ENCODE assay signal across 23 cellular contexts in genomic region chr4:102497986-102498385, GRCh38.
"Had no signal": no experiment of that assay in that cellular context is flagged by ENCODE, and none has a peak within 500 bp of the region (broad histone marks: within the 10 kb centered on the region; RNA-seq: fewer than 3 reads in every experiment).

No MANE protein-coding gene starts in this region.

- H3K36me3 Mint-ChIP-seq: memory B cell had no signal

- H3K27me3 Mint-ChIP-seq: activated CD4-positive, alpha-beta T cell treated with anti-CD3 and anti-CD28 coated beads, Interleukin-2, amount 10 ng/mL, durations not matched to agents 24 days and 14 days; activated naive CD4-positive, alpha-beta T cell treated with anti-CD3 and anti-CD28 coated beads, Interleukin-2, amount 10 ng/mL, durations not matched to agents 7 days and 5 days; activated naive CD8-positive, alpha-beta T cell treated with anti-CD3 and anti-CD28 coated beads, Interleukin-2, amount 50 U/mL, for 24 hours; memory B cell had no signal

- H3K36me3 ChIP-seq: spleen, thoracic aorta, upper lobe of right lung had no signal

- H3K4me3 Mint-ChIP-seq: activated CD4-positive, alpha-beta memory T cell treated with anti-CD3 and anti-CD28 coated beads, Interleukin-2, amount 10 ng/mL, durations not matched to agents 7 days and 5 days; activated CD4-positive, alpha-beta T cell treated with anti-CD3 and anti-CD28 coated beads, Interleukin-2, amount 10 ng/mL, durations not matched to agents 24 days and 14 days; activated naive CD4-positive, alpha-beta T cell treated with anti-CD3 and anti-CD28 coated beads, Interleukin-2, amount 10 ng/mL, durations not matched to agents 7 days and 5 days; activated naive CD8-positive, alpha-beta T cell treated with anti-CD3 and anti-CD28 coated beads, Interleukin-2, amount 50 U/mL, for 24 hours; dendritic cell treated with granulocyte-macrophage colony-stimulating factor and Interleukin-4, amounts not matched to agents 40 ng/mL and 50 ng/mL, for 4 days; memory B cell had no signal

- H3K9me3 ChIP-seq: body of pancreas, spleen, thoracic aorta, upper lobe of right lung had no signal

- H3K4me3 ChIP-seq: body of pancreas, hepatocyte, spleen, thoracic aorta, upper lobe of right lung had no signal

- H3K4me2 ChIP-seq: hepatocyte had no signal

- H3K27ac Mint-ChIP-seq: activated CD4-positive, alpha-beta memory T cell treated with anti-CD3 and anti-CD28 coated beads, Interleukin-2, amount 10 ng/mL, durations not matched to agents 7 days and 5 days; activated CD4-positive, alpha-beta T cell treated with anti-CD3 and anti-CD28 coated beads, Interleukin-2, amount 10 ng/mL, durations not matched to agents 24 days and 14 days; activated naive CD4-positive, alpha-beta T cell treated with anti-CD3 and anti-CD28 coated beads, Interleukin-2, amount 10 ng/mL, durations not matched to agents 7 days and 5 days; activated naive CD8-positive, alpha-beta T cell treated with anti-CD3 and anti-CD28 coated beads, Interleukin-2, amount 50 U/mL, for 24 hours had no signal

- DNase-seq: activated CD4-positive, alpha-beta memory T cell treated with anti-CD3 and anti-CD28 coated beads, Interleukin-2, amount 10 ng/mL, durations not matched to agents 7 days and 5 days; activated CD4-positive, alpha-beta T cell treated with anti-CD3 and anti-CD28 coated beads, Interleukin-2, amount 10 ng/mL, durations not matched to agents 24 days and 14 days; activated effector memory CD4-positive, alpha-beta T cell treated with anti-CD3 and anti-CD28 coated beads, Interleukin-2, amount 50 U/mL, for 16 hours; activated naive CD4-positive, alpha-beta T cell treated with anti-CD3 and anti-CD28 coated beads, Interleukin-2, amount 10 ng/mL, durations not matched to agents 7 days and 5 days; activated naive CD8-positive, alpha-beta T cell treated with anti-CD3 and anti-CD28 coated beads, Interleukin-2, amount 50 U/mL, for 24 hours; activated T-cell treated with anti-CD3 and anti-CD28 coated beads for 4 hours; body of pancreas; caudate nucleus; effector CD4-positive, alpha-beta T cell; erythroblast; foreskin melanocyte; occipital lobe; spleen; stimulated activated CD4-positive, alpha-beta T cell treated with anti-CD3 and anti-CD28 coated beads, Interleukin-4, amount 100 ng/mL, for 1 hour; stimulated activated naive CD4-positive, alpha-beta T cell treated with Interleukin-2 at 50 U/mL for 16 hours; T-helper 1 cell; T-helper 9 cell; upper lobe of right lung had no signal

- ATAC-seq: activated naive CD8-positive, alpha-beta T cell treated with anti-CD3 and anti-CD28 coated beads, Interleukin-2, amount 50 U/mL, for 24 hours; body of pancreas; sciatic nerve; upper lobe of right lung had no signal

- H3K27me3 ChIP-seq: body of pancreas, hepatocyte, spleen, upper lobe of right lung had no signal

- H2AFZ ChIP-seq: hepatocyte had no signal

- H3K9me3 Mint-ChIP-seq: activated CD4-positive, alpha-beta memory T cell treated with anti-CD3 and anti-CD28 coated beads, Interleukin-2, amount 10 ng/mL, durations not matched to agents 7 days and 5 days; dendritic cell treated with granulocyte-macrophage colony-stimulating factor and Interleukin-4, amounts not matched to agents 40 ng/mL and 50 ng/mL, for 4 days had no signal

- H3K27ac ChIP-seq: body of pancreas, hepatocyte, spleen, upper lobe of right lung had no signal
